1 cellular context compared by ENCODE assay signal in genomic region chr6:33049323-33049722, GRCh38.
TF ChIP-seq lines count a peak whose summit lies in the region.

No MANE protein-coding gene starts in this region.

TF ChIP-seq in WTC11, 78 proteins besides CTCF, POLR2A, EP300 and RAD21 (continued from another document):
- TF ChIP-seq, protein P1, sequence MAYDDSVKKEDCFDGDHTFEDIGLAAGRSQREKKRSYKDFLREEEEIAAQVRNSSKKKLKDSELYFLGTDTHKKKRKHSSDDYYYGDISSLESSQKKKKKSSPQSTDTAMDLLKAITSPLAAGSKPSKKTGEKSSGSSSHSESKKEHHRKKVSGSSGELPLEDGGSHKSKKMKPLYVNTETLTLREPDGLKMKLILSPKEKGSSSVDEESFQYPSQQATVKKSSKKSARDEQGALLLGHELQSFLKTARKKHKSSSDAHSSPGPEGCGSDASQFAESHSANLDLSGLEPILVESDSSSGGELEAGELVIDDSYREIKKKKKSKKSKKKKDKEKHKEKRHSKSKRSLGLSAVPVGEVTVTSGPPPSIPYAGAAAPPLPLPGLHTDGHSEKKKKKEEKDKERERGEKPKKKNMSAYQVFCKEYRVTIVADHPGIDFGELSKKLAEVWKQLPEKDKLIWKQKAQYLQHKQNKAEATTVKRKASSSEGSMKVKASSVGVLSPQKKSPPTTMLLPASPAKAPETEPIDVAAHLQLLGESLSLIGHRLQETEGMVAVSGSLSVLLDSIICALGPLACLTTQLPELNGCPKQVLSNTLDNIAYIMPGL (CRISPR knock-in tag; IDR thresholded peaks at IDR 0.05), result no peak
- TF ChIP-seq ZNF512 (CRISPR knock-in tag; IDR thresholded peaks at IDR 0.05; ENCODE audit: borderline replicate concordance), result no peak
